Comparison of ENCODE assay signal across 8 cellular contexts in the genomic region with DNA sequence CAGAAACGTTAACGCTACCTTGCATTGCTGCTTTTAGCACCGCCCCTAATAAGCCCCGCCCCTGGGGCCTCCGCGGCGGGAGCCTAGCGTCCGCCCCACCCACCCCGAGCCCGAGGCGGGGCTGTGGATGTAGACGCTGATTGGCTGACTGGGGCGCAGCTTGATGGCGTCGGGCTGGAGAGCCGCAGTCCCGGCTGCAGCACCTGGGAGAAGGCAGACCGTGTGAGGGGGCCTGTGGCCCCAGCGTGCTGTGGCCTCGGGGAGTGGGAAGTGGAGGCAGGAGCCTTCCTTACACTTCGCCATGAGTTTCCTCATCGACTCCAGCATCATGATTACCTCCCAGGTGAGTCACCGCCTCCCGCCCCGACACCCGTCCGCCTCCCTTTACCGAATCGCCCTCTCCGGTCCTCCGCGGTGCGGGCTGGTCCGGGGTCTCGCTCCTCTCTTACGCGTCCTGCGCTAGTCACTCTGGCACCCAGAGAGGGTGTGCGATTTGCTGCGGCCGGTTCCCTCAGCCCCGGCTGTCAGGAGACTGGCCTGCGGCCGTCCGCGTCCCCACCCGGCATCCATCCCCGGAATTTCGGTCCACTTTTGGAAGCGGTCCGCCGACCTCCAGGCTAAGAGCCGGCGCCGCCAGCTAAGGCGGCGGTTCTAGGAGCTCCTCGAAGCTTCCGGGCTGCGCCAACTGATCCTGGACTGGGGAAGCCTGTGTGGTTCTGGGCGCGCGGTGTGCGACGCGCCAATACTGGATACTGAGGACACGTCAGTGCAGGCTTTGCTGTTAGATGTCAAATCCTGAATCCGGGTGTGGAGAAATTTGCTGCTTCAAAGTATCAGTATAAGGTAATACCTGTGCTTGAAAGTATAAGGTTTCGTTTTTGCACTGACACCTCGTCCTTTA. TPM values are rescaled to one million over a fixed set of nuclear protein-coding genes. Genes with fewer than 3 reads are reported as not detected.
DNase-seq lines count a peak whose midpoint lies in the region; ATAC-seq and TF ChIP-seq lines count a peak whose summit lies in the region.
"Not testable (repeated sequence)": the region's sequence is repeated elsewhere in the genome, so short reads cannot be mapped to it uniquely, and the experiment has no call there.

A gene (plus strand): TSS at position 156 of the 901 bp plus-strand sequence. CDS start 146 bp downstream, at position 302.

- H3K27me3 ChIP-seq in IMR-90 (ENCODE audit: control insufficient read depth, insufficient read depth, low read length): not testable (repeated sequence)

- H2AFZ ChIP-seq in IMR-90 (replicated peaks; ENCODE audit: low read length, poor library complexity): not testable (repeated sequence)

- not testable (repeated sequence) for H4K20me1 ChIP-seq in IMR-90 (ENCODE audit: insufficient read depth, low read length)

- peak within 1 kb of the TSS; percentile 94 for H3K4ac ChIP-seq in IMR-90 (ENCODE audit: low read depth, low read length)

- peak within 1 kb of the TSS; percentile 90 for H4K5ac ChIP-seq in IMR-90 (ENCODE audit: low read depth, low read length)

- peak within 1 kb of the TSS; percentile 91 to 95 for H4K8ac ChIP-seq in IMR-90 (ENCODE audit: low read depth in 2 of 2, low read length in 2 of 2)

- intact Hi-C loops in IMR-90 (cut with micrococcal nuclease): not testable (repeated sequence)

- not testable (repeated sequence) for H3K9me1 ChIP-seq in IMR-90 (ENCODE audit: insufficient read depth, low read length)

- not testable (repeated sequence) for H3K9me3 ChIP-seq in IMR-90 (ENCODE audit: control insufficient read depth, insufficient read depth, low read length)

- in situ Hi-C loops in IMR-90 (cut with MboI; ENCODE audit: low sequenced_read_pairs): not testable (repeated sequence)

- not testable (repeated sequence) for H2BK120ac ChIP-seq in IMR-90 (ENCODE audit: low read depth, low read length)

- not testable (repeated sequence) for H2AK5ac ChIP-seq in IMR-90 (ENCODE audit: low read depth, low read length)

- peak within 1 kb of the TSS; percentile 56; the same call in 1 of the 2 replicates for H3K4me2 ChIP-seq in IMR-90 (ENCODE audit: low read depth, low read length)

- H3K27ac ChIP-seq in IMR-90 (ENCODE audit: insufficient read depth, low read length): peak within 1 kb of the TSS; percentile 68

- H3K4me1 ChIP-seq in IMR-90 (ENCODE audit: control insufficient read depth, insufficient read depth, low read length): not testable (repeated sequence)

- WGBS in IMR-90 (ENCODE audit: extremely low coverage in 2 of 2, insufficient read length in 1 of 2), 2 experiments: 0% methylated on average over 1 of the region's 71 CpGs; no CpG with 5 or more reads in 1 of the 2 experiments

- ATAC-seq in GM21528 (IDR thresholded peaks at IDR 0.05; ENCODE audit: low FRiP score, unreplicated experiment): peak; percentile 93
- ATAC-seq in IMR-90 (ENCODE audit: low read depth): peak; percentile 100

- dilution Hi-C loops in IMR-90 (cut with HindIII; ENCODE audit: low sequenced_read_pairs, unreplicated experiment): not testable (repeated sequence)

- H3K14ac ChIP-seq in IMR-90 (replicated peaks; ENCODE audit: low read depth, low read length): not testable (repeated sequence)

- not testable (repeated sequence) for BruUV-seq in IMR-90 (replicated peaks; lab: Mats Ljungman, UMichigan)

- H3K4me3 ChIP-seq in IMR-90 (ENCODE audit: insufficient read depth, low read depth, low read length): peak within 1 kb of the TSS; percentile 68
- peak within 1 kb of the TSS; percentile 79 for H3K4me3 ChIP-seq in epithelial cell of proximal tubule (ENCODE audit: low read depth, low read length)

- H3K18ac ChIP-seq in IMR-90 (ENCODE audit: low read depth, low read length): not testable (repeated sequence)

- H3K23ac ChIP-seq in IMR-90 (ENCODE audit: low read depth, low read length): peak within 1 kb of the TSS; percentile 78

- not testable (repeated sequence) for H4K91ac ChIP-seq in IMR-90 (ENCODE audit: insufficient read depth, low read depth, low read length)

- not testable (repeated sequence) for H3K36me3 ChIP-seq in IMR-90 (ENCODE audit: control insufficient read depth, insufficient read depth, low read length)

- H2BK15ac ChIP-seq in IMR-90 (ENCODE audit: low read depth, low read length): not testable (repeated sequence)

- CTCF ChIA-PET in IMR-90 (lab: Yijun Ruan, JAX): not testable (repeated sequence)

- POLR2A ChIA-PET in IMR-90 (lab: Charles Lee; ENCODE audit: unreplicated experiment): not testable (repeated sequence)

- H3K56ac ChIP-seq in IMR-90 (ENCODE audit: extremely low read depth, insufficient read depth, low read length): peak within 1 kb of the TSS; percentile 51; the same call in 1 of the 2 replicates

- DNase-seq in DMS 273 (lab: John Stamatoyannopoulos, UW; ENCODE audit: unreplicated experiment): peak; percentile 97
- peak; percentile 87 for DNase-seq in IMR-90
- DNase-seq in OCI-M1 (lab: John Stamatoyannopoulos, UW): peak; percentile 97
- DNase-seq in activated T-cell treated with anti-CD3 and anti-CD28 coated beads for 4 hours: peak; percentile 96
- DNase-seq in epithelial cell of proximal tubule (ENCODE audit: low read depth): peak; percentile 33
- DNase-seq in mucosa of gallbladder (ENCODE audit: low spot score): peak; percentile 96
- peak; percentile 87 to 91 for DNase-seq in stimulated activated CD8-positive, alpha-beta memory T cell treated with anti-CD3 and anti-CD28 coated beads, Interleukin-4, amount 100 ng/mL, for 4 hours (ENCODE audit: low read depth in 2 of 2, low spot score in 1 of 2)

- not testable (repeated sequence) for H2BK20ac ChIP-seq in IMR-90 (ENCODE audit: low read depth, low read length)

- not testable (repeated sequence) for H2BK5ac ChIP-seq in IMR-90 (ENCODE audit: low read depth, low read length, poor library complexity, severe bottlenecking)

- TF ChIP-seq POLR2A in IMR-90 (IDR thresholded peaks at IDR 0.05; ENCODE audit: low read depth, low read length): peak; percentile 68; the same call in 1 of the 2 replicates

- not testable (repeated sequence) for TF ChIP-seq CTCF in IMR-90 (conservative IDR thresholded peaks at IDR 0.05; ENCODE audit: low read depth, low read length); epithelial cell of proximal tubule (conservative IDR thresholded peaks at IDR 0.05; ENCODE audit: low read depth, low read length)

- H3K79me1 ChIP-seq in IMR-90 (ENCODE audit: low read depth in 1 of 2, low read length in 2 of 2): not testable (repeated sequence)

- not testable (repeated sequence) for TF ChIP-seq RAD21 in IMR-90 (IDR thresholded peaks at IDR 0.05; ENCODE audit: low read length)

- peak within 1 kb of the TSS; percentile 76 for H3K9ac ChIP-seq in IMR-90 (ENCODE audit: low read depth, low read length)

- H2AK9ac ChIP-seq in IMR-90 (replicated peaks; ENCODE audit: low read depth, low read length, poor library complexity): not testable (repeated sequence)

TF ChIP-seq in IMR-90, 13 proteins besides CTCF, POLR2A, EP300 and RAD21:
- TF ChIP-seq MXI1 (IDR thresholded peaks at IDR 0.05; ENCODE audit: borderline replicate concordance, low read depth, low read length): peak; percentile 31; the same call in 1 of the 2 replicates
- TF ChIP-seq MAZ (IDR thresholded peaks at IDR 0.05; ENCODE audit: borderline replicate concordance, low read depth, low read length): peak; percentile 45; the same call in 1 of the 2 replicates

RNA-seq across cellular contexts. Expression of the gene that starts here (rescaled TPM):
- 29.0 and 32.8 TPM in 2 replicates for total RNA-seq in IMR-90 (2012; rRNA removed)
- polyA plus RNA-seq in IMR-90 (2012; rRNA removed): 11.8 and 13.5 TPM in 2 replicates
- 3.9 and 4.4 TPM in 2 replicates for polyA plus RNA-seq in IMR-90 (2012; cell fraction: cytosol; rRNA removed)
- polyA plus RNA-seq in IMR-90 (2012; cell fraction: nucleus; rRNA removed; ENCODE audit: low replicate concordance): 10.0 and 32.6 TPM in 2 replicates
- 22.0 and 23.5 TPM in 2 replicates for total RNA-seq in epithelial cell of proximal tubule
- 14.5 TPM for total RNA-seq in mucosa of gallbladder

Comparison
In these comparisons a context has a peak if more than half of its experiments do, and no peak if none do; other contexts are left out.
1. Peak in every context shown above with its lines: DNase-seq, ATAC-seq, H3K4me3 ChIP-seq and H3K27ac ChIP-seq.
2. DNase-seq: peak in every context shown above with its lines; median percentile 97 in DMS 273; 97 in OCI-M1; 96 in activated T-cell treated with anti-CD3 and anti-CD28 coated beads for 4 hours; 96 in mucosa of gallbladder; 89 in stimulated activated CD8-positive, alpha-beta memory T cell treated with anti-CD3 and anti-CD28 coated beads, Interleukin-4, amount 100 ng/mL, for 4 hours; 87 in IMR-90; 33 in epithelial cell of proximal tubule.